8 cellular contexts compared by ENCODE assay signal in the genomic region with DNA sequence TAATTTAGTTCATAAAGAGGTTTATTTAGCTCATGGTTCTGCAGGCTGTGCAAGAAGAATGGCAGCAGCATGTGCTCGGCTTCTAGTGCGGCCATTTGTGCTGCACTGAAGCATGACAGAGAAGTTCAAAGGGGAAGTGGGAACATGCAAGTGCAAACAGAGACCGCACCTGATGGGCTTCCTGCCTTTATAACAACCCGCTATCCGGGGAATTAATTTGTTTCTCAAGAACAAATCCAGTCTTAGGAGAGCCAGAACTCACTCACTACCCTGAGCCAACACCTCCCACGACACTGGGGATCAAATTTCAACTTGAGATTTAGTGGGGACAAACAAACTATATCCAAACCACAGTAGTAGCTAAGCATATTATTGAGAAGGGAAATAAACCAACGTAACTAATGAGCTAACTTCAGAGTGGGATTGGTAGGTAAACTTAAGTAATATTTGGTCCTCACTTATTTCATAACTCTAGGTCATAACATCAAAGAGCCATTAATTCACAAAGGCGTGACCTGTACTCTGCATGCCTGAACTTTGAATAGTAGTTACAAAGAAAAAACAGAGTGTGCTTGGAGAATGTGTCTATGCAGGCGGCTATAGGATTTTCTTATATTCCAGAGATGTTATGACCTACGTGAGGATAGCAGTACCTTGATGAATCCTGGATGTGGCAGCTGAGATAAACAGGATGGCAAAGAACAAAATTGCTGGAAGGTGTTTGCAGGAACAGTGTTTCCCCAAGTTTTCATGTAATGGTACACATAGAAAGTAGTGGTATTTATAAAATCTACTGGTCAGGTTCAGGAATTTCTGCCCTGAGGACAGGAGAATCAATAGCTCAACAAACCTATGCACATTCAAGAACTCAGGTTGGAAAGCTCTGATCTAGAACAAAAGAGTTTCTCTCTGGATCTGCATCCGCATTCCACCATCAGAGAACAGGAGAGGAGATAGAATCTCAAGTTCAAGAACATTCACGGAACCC.
DNase-seq lines count a peak whose midpoint lies in the region; ATAC-seq and TF ChIP-seq lines count a peak whose summit lies in the region.

No MANE protein-coding gene starts in this region.

- H3K9me3 ChIP-seq in SJCRH30 (replicated peaks) (no peaks in the 10 kb centered on the region), H9 (ENCODE audit: control insufficient read depth, low read depth, low read length) (no peaks in the 10 kb centered on the region)

- H3K27ac Mint-ChIP-seq in H9, result no peak overlapping the region

- TF ChIP-seq CTCF in H9 (conservative IDR thresholded peaks at IDR 0.05), result no peak

- no peak overlapping the region for H2BK5ac ChIP-seq in H9 (ENCODE audit: insufficient read length, low read length)

- H3K4me2 ChIP-seq in H9 (ENCODE audit: insufficient read depth, insufficient read length, low read length), result no peak overlapping the region

- ATAC-seq in GM19463 (IDR thresholded peaks at IDR 0.05; ENCODE audit: unreplicated experiment) (peak; percentile 83), HG03432 (IDR thresholded peaks at IDR 0.05; ENCODE audit: unreplicated experiment) (peak; percentile 96), GM18520 (IDR thresholded peaks at IDR 0.05; ENCODE audit: unreplicated experiment) (no peak), SK-N-SH treated with all-trans-retinoic acid at 6 μM for 48 hours (no peak)
- no peak for ATAC-seq in activated T-cell treated with anti-CD3 and anti-CD28 coated beads, Interleukin-2, amount 50 U/mL, for 4 hours

- H3K4me1 ChIP-seq in SJCRH30 (no peaks in the 10 kb centered on the region), H9 (ENCODE audit: insufficient read depth, low read length) (no peaks in the 10 kb centered on the region)

- peak; percentile 18 for DNase-seq in Caki2 (ENCODE audit: low read depth)
- peak; percentile 9 to 54 for DNase-seq in SJCRH30
- no peak for DNase-seq in activated T-cell treated with anti-CD3 and anti-CD28 coated beads, Interleukin-2, amount 50 U/mL, for 4 hours
- DNase-seq in H9, result no peak

- H3K27ac ChIP-seq in SJCRH30, result no peak overlapping the region
- no peak overlapping the region for H3K27ac ChIP-seq in H9 (ENCODE audit: insufficient read length, low read depth, low read length)

- no peak overlapping the region for H2BK20ac ChIP-seq in H9 (ENCODE audit: low read depth, low read length, poor library complexity, severe bottlenecking)

- H2BK12ac ChIP-seq in H9 (ENCODE audit: insufficient read length, low read depth, low read length), result no peak overlapping the region

- no peak overlapping the region for H3K18ac ChIP-seq in H9 (ENCODE audit: insufficient read length, low read depth, low read length)

- H3K9me3 Mint-ChIP-seq in activated T-cell treated with anti-CD3 and anti-CD28 coated beads, Interleukin-2, amount 50 U/mL, for 4 hours, result no peaks in the 10 kb centered on the region
- peaks cover 11 to 15% of the 10 kb centered on the region in 2 experiments for H3K9me3 Mint-ChIP-seq in H9

- H2AFZ ChIP-seq in H9 (ENCODE audit: low read length), result no peak overlapping the region

- in situ Hi-C loops in Caki2 (cut with HindIII; ENCODE audit: low pct_unique_long_range_greater_than_20kb, low sequenced_read_pairs), result no loop called here

- no peak overlapping the region for H3K56ac ChIP-seq in H9 (ENCODE audit: insufficient read length, low read depth, low read length)

- no CpG with 5 or more reads among the region's 12 CpGs for WGBS in H9 (ENCODE audit: extremely low coverage, insufficient read length, low lambda C conversion rate)

- peaks cover 7% of the 10 kb centered on the region for H3K4me1 Mint-ChIP-seq in activated T-cell treated with anti-CD3 and anti-CD28 coated beads, Interleukin-2, amount 50 U/mL, for 4 hours (ENCODE audit: low read depth)
- peaks cover 18 to 23% of the 10 kb centered on the region in 2 experiments for H3K4me1 Mint-ChIP-seq in H9

- no peak overlapping the region for H3K14ac ChIP-seq in H9 (ENCODE audit: insufficient read depth, low read length)

- H2BK120ac ChIP-seq in H9 (ENCODE audit: low read depth, low read length, poor library complexity, severe bottlenecking), result no peak overlapping the region

- H3K36me3 ChIP-seq in SJCRH30, result no peaks in the 10 kb centered on the region

- H3K23me2 ChIP-seq in H9 (ENCODE audit: insufficient read length, low read depth, low read length, poor library complexity, severe bottlenecking), result no peaks in the 10 kb centered on the region

- H3K27me3 Mint-ChIP-seq in activated T-cell treated with anti-CD3 and anti-CD28 coated beads, Interleukin-2, amount 50 U/mL, for 4 hours (ENCODE audit: low read depth), result no peaks in the 10 kb centered on the region
- H3K27me3 Mint-ChIP-seq in H9 (ENCODE audit: low read depth), result no peaks in the 10 kb centered on the region

- no peak overlapping the region for H2AK5ac ChIP-seq in H9 (ENCODE audit: insufficient read length, low read length)

- no peaks in the 10 kb centered on the region for H3K36me3 Mint-ChIP-seq in activated T-cell treated with anti-CD3 and anti-CD28 coated beads, Interleukin-2, amount 50 U/mL, for 4 hours (ENCODE audit: insufficient read depth)
- H3K36me3 Mint-ChIP-seq in H9 (ENCODE audit: insufficient read depth in 1 of 3, low read depth in 3 of 3), result peaks cover 2 to 9% (median 3%) of the 10 kb centered on the region in 3 experiments

- H4K5ac ChIP-seq in H9 (ENCODE audit: insufficient read length, low read depth, low read length), result no peak overlapping the region

- no peak overlapping the region for H4K91ac ChIP-seq in H9 (ENCODE audit: insufficient read length, low read depth, low read length)

- no peak overlapping the region for H3K9ac ChIP-seq in H9 (ENCODE audit: extremely low read depth, insufficient read length, low read length)

- no peak overlapping the region for H3K4me3 Mint-ChIP-seq in activated T-cell treated with anti-CD3 and anti-CD28 coated beads, Interleukin-2, amount 50 U/mL, for 4 hours
- no peak overlapping the region for H3K4me3 Mint-ChIP-seq in H9

- peaks cover 3% of the 10 kb centered on the region; the same call in 1 of the 2 replicates for H3K27me3 ChIP-seq in SJCRH30
- no peaks in the 10 kb centered on the region for H3K27me3 ChIP-seq in H9 (ENCODE audit: insufficient read depth, low read length)

- H2BK15ac ChIP-seq in H9 (ENCODE audit: low read depth, low read length), result no peak overlapping the region

- no peak overlapping the region for H3K23ac ChIP-seq in H9 (ENCODE audit: insufficient read length, low read depth, low read length)

- no peak overlapping the region for H3T11ph ChIP-seq in H9 (ENCODE audit: low read length)

- no peak overlapping the region for H3K4me3 ChIP-seq in SJCRH30

- H3K79me1 ChIP-seq in H9 (ENCODE audit: insufficient read depth, low read depth, low read length, poor library complexity, severe bottlenecking), result no peaks in the 10 kb centered on the region

- no peaks in the 10 kb centered on the region for H4K20me1 ChIP-seq in H9 (ENCODE audit: control insufficient read depth, insufficient read depth, insufficient read length)

- no peak overlapping the region for H4K8ac ChIP-seq in H9 (replicated peaks; ENCODE audit: insufficient read length, low read depth, low read length)

- no peaks in the 10 kb centered on the region for H3K79me2 ChIP-seq in H9 (ENCODE audit: insufficient read depth, low read length)

- no peak overlapping the region for H3K4ac ChIP-seq in H9 (ENCODE audit: low read depth, low read length)

TF ChIP-seq in SK-N-SH treated with all-trans-retinoic acid at 6 μM for 48 hours, 23 proteins besides CTCF, POLR2A, EP300 and RAD21:
- TF ChIP-seq POU6F1 (CRISPR knock-in tag; IDR thresholded peaks at IDR 0.05; ENCODE audit: borderline replicate concordance, low read depth) (no peak), RARB (CRISPR knock-in tag; IDR thresholded peaks at IDR 0.05) (no peak), GLIS3 (CRISPR knock-in tag; IDR thresholded peaks at IDR 0.05) (no peak), ZFP3 (CRISPR knock-in tag; IDR thresholded peaks at IDR 0.05) (no peak), ZNF8 (CRISPR knock-in tag; IDR thresholded peaks at IDR 0.05) (no peak), TOX (CRISPR knock-in tag; IDR thresholded peaks at IDR 0.05; ENCODE audit: borderline replicate concordance) (no peak)
- TF ChIP-seq, protein P1, sequence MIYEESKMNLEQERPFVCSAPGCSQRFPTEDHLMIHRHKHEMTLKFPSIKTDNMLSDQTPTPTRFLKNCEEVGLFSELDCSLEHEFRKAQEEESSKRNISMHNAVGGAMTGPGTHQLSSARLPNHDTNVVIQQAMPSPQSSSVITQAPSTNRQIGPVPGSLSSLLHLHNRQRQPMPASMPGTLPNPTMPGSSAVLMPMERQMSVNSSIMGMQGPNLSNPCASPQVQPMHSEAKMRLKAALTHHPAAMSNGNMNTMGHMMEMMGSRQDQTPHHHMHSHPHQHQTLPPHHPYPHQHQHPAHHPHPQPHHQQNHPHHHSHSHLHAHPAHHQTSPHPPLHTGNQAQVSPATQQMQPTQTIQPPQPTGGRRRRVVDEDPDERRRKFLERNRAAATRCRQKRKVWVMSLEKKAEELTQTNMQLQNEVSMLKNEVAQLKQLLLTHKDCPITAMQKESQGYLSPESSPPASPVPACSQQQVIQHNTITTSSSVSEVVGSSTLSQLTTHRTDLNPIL (CRISPR knock-in tag; IDR thresholded peaks at IDR 0.05; ENCODE audit: low read depth), result no peak

Comparison
In these comparisons a context has a peak if more than half of its experiments do, and no peak if none do; other contexts are left out.
1. DNase-seq: peak in Caki2 (single experiment) and SJCRH30 (2 of 2); none in activated T-cell treated with anti-CD3 and anti-CD28 coated beads, Interleukin-2, amount 50 U/mL, for 4 hours (single experiment) and H9 (single experiment).
2. ATAC-seq: peak in GM19463 (single experiment) and HG03432 (single experiment); none in activated T-cell treated with anti-CD3 and anti-CD28 coated beads, Interleukin-2, amount 50 U/mL, for 4 hours (0 of 2), GM18520 (single experiment) and SK-N-SH treated with all-trans-retinoic acid at 6 μM for 48 hours (single experiment).